In the genomic region with DNA sequence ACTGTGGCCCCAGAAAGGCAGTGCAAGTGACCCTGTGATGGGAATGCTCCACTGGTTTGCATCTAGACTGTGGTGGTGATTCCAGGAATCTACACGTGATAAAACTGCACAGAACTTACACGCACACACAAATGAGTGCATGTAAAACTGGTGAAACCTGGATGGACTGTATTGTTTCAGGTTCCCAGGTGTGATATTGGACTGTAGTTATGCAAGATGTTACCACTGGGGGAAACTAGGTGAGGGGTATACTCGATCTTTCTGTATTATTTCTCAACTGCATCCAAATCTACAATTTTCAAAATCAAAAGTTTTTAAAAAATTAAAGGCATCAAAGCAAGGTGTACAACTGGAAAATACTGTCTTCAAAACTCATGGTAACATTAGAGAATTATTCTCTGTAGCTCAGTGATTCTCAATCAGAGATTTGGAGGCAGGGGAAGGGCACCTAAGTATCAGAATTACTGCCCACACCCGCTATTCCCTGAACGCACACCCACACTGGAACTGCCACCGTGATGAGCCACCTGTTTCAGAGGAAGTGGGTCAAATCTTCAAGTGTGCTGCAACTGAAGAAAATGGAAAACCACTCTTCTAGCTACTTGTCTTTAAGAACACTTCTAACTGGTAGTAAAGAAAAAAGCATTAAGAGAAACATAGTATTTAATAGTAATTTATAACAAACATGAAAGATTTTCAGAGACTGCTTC, we compare ENCODE assay signal across 14 cellular contexts. TPM values are rescaled to one million over a fixed set of nuclear protein-coding genes. Genes with fewer than 3 reads are reported as not detected.
A peak's percentile ranks its signal among the peaks of the same experiment; 100 is the strongest.
DNase-seq lines count a peak whose midpoint lies in the region; ATAC-seq and TF ChIP-seq lines count a peak whose summit lies in the region.
"Had no signal": no experiment of that assay in that cellular context is flagged by ENCODE, and none has a peak within 500 bp of the region (broad histone marks: within the 10 kb centered on the region; RNA-seq: fewer than 3 reads in every experiment).

No MANE protein-coding gene starts in this region.

- H3K4me3 Mint-ChIP-seq in T-helper 17 cell = no peak overlapping the region
- peak overlapping the region; percentile 12 for H3K4me3 Mint-ChIP-seq in stimulated activated naive CD8-positive, alpha-beta T cell treated with anti-CD3 and anti-CD28 coated beads, Interleukin-15, Interleukin-2, amounts not matched to agents 100 ng/mL and 50 ng/mL, for 24 hours
- H3K4me3 Mint-ChIP-seq: type B pancreatic cell had no signal

- no peaks in the 10 kb centered on the region for H3K27me3 Mint-ChIP-seq in T-helper 17 cell
- H3K27me3 Mint-ChIP-seq in stimulated activated naive CD8-positive, alpha-beta T cell treated with anti-CD3 and anti-CD28 coated beads, Interleukin-15, Interleukin-2, amounts not matched to agents 100 ng/mL and 50 ng/mL, for 24 hours = no peaks in the 10 kb centered on the region
- H3K27me3 Mint-ChIP-seq: type B pancreatic cell had no signal

- peaks cover 49% of the 10 kb centered on the region for H3K4me1 Mint-ChIP-seq in T-helper 17 cell
- H3K4me1 Mint-ChIP-seq in stimulated activated naive CD8-positive, alpha-beta T cell treated with anti-CD3 and anti-CD28 coated beads, Interleukin-15, Interleukin-2, amounts not matched to agents 100 ng/mL and 50 ng/mL, for 24 hours (ENCODE audit: low read depth) = peaks cover 60% of the 10 kb centered on the region

- no peaks in the 10 kb centered on the region for H3K9me3 ChIP-seq in T-helper 17 cell (ENCODE audit: control insufficient read depth, low read length, poor library complexity, severe bottlenecking)
- H3K9me3 ChIP-seq: body of pancreas had no signal

- no peak overlapping the region for H3K27ac ChIP-seq in caudate nucleus (ENCODE audit: low read depth, low read length)
- H3K27ac ChIP-seq in coronary artery = no peak overlapping the region
- H3K27ac ChIP-seq: body of pancreas, GM23248 had no signal

- H3K4me3 ChIP-seq in coronary artery = no peak overlapping the region
- H3K4me3 ChIP-seq: body of pancreas, GM23248 had no signal

- ATAC-seq in T-helper 17 cell = peak; percentile 32
- ATAC-seq: body of pancreas, left cardiac atrium, right cardiac atrium had no signal

- H3K27ac Mint-ChIP-seq in T-helper 17 cell = no peak overlapping the region
- peak overlapping the region; percentile 26 for H3K27ac Mint-ChIP-seq in stimulated activated naive CD8-positive, alpha-beta T cell treated with anti-CD3 and anti-CD28 coated beads, Interleukin-15, Interleukin-2, amounts not matched to agents 100 ng/mL and 50 ng/mL, for 24 hours
- H3K27ac Mint-ChIP-seq: type B pancreatic cell had no signal

- peaks cover 13% of the 10 kb centered on the region for H3K36me3 Mint-ChIP-seq in T-helper 17 cell (ENCODE audit: low read depth)
- peaks cover 56% of the 10 kb centered on the region for H3K36me3 Mint-ChIP-seq in stimulated activated naive CD8-positive, alpha-beta T cell treated with anti-CD3 and anti-CD28 coated beads, Interleukin-15, Interleukin-2, amounts not matched to agents 100 ng/mL and 50 ng/mL, for 24 hours (ENCODE audit: low read depth)

- no peak for TF ChIP-seq CTCF in coronary artery (IDR thresholded peaks at IDR 0.05)

- DNase-seq in activated T-cell treated with anti-CD3 and anti-CD28 coated beads for 48 hours (ENCODE audit: low read depth) (peak; percentile 31), activated T-cell treated with anti-CD3 and anti-CD28 coated beads for 4 hours (no peak), T-helper 17 cell (no peak), caudate nucleus (lab: John Stamatoyannopoulos, UW) (peak in 40 of 61 donors; percentile 4 to 90 (median 44)), GM19238 (ENCODE audit: insufficient read length, low spot score) (no peak), coronary artery (ENCODE audit: low spot score) (no peak), foreskin melanocyte (no peak)
- DNase-seq: body of pancreas, glutamatergic neuron, GM23248, left cardiac atrium, right cardiac atrium had no signal

- H3K9me3 Mint-ChIP-seq in stimulated activated naive CD8-positive, alpha-beta T cell treated with anti-CD3 and anti-CD28 coated beads, Interleukin-15, Interleukin-2, amounts not matched to agents 100 ng/mL and 50 ng/mL, for 24 hours = no peaks in the 10 kb centered on the region
- H3K9me3 Mint-ChIP-seq: type B pancreatic cell had no signal

RNA-seq across cellular contexts. Expression of a gene that starts 26.7 kb away (rescaled TPM):
- 10 to 100 TPM; 72.8 to 74.8 TPM for total RNA-seq in T-helper 17 cell

Comparison
In these comparisons a context has a peak if more than half of its experiments do, and no peak if none do; other contexts are left out.
1. DNase-seq: peak in activated T-cell treated with anti-CD3 and anti-CD28 coated beads for 48 hours (single experiment) and caudate nucleus (40 of 61); none in activated T-cell treated with anti-CD3 and anti-CD28 coated beads for 4 hours (single experiment), T-helper 17 cell (0 of 3), GM19238 (single experiment), coronary artery (single experiment) and foreskin melanocyte (single experiment).